ENCODE assay signal across 15 cellular contexts in genomic region chr9:130542457-130543228, GRCh38. TPM values are rescaled to one million over a fixed set of nuclear protein-coding genes. Genes with fewer than 3 reads are reported as not detected.
A peak's percentile ranks its signal among the peaks of the same experiment; 100 is the strongest.
DNase-seq lines count a peak whose midpoint lies in the region; FAIRE-seq lines count a peak whose summit lies in the region.
"Had no signal": no experiment of that assay in that cellular context is flagged by ENCODE, and none has a peak within 500 bp of the region (broad histone marks: within the 10 kb centered on the region; RNA-seq: fewer than 3 reads in every experiment).

No MANE protein-coding gene starts in this region.

- FAIRE-seq in frontal cortex (lab: Jason Lieb, UNC) = no peak

- DNase-seq in ELR (ENCODE audit: low read depth) (peak; percentile 34), LHCN-M2 (ENCODE audit: low read depth) (peak; percentile 37), RPMI7951 (ENCODE audit: low read depth) (peak; percentile 49), fibroblast of the conjunctiva (ENCODE audit: low read depth) (peak; percentile 50), amniotic stem cell (lab: John Stamatoyannopoulos, UW) (no peak), frontal cortex (ENCODE audit: low spot score in 2 of 2) (no peak), NCI-H446 treated with DMSO at 0.1 percent for 48 hours (lab: John Stamatoyannopoulos, UW) (no peak)
- DNase-seq: activated CD4-positive, alpha-beta T cell treated with anti-CD3 and anti-CD28 coated beads for 36 hours; activated naive CD8-positive, alpha-beta T cell treated with anti-CD3 and anti-CD28 coated beads, Interleukin-2, amount 10 ng/mL, durations not matched to agents 7 days and 5 days; CD4-positive, CD25-positive, alpha-beta regulatory T cell; left ventricle myocardium inferior; naive thymus-derived CD8-positive, alpha-beta T cell; NCI-H2171; stimulated activated naive CD4-positive, alpha-beta T cell; uterus had no signal

RNA-seq across cellular contexts. Expression of gene FUBP3, which starts 36.7 kb away (rescaled TPM):
- 49.1 and 51.9 TPM in 2 replicates for total RNA-seq in LHCN-M2 (2014; rRNA removed)
- polyA plus RNA-seq in LHCN-M2 (2012) = 28.0 TPM
- total RNA-seq in RPMI7951 (2014; rRNA removed; shearing (Covaris generic)) = 33.0 and 37.2 TPM in 2 replicates
- total RNA-seq in frontal cortex = 40.4 TPM

Comparison
In these comparisons a context has a peak if more than half of its experiments do, and no peak if none do; other contexts are left out.
1. DNase-seq: peak in ELR (single experiment), LHCN-M2 (single experiment), RPMI7951 (single experiment) and fibroblast of the conjunctiva (single experiment); none in amniotic stem cell (single experiment), frontal cortex (0 of 2) and NCI-H446 treated with DMSO at 0.1 percent for 48 hours (single experiment).